ENCODE assay signal across 1 cellular context in the genomic region with DNA sequence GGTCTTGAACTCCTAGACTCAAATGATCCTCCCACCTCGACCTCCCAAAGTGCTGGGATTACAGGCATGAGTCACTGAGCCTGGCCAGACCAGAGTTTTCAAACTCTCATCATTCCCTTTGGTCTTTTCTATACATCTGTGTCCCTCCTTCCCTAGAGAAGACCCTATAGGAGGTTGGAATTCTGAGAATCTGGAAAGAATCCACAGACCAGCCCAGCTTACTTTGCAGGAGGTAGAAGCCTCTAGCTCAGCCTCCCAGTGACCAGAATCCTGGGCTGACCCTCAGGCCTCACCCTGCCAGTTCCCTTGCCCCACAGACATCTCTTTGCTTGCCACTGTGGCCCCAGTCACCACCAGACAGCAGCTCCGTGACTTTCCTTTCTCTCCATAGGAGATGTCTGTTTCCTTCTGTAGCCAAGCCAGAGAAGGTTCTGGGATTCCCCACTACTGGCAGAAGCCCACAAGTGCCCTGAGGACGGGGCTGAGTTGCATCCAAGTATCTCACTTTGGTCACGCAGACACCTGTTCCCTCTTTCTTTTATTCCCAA.
TF ChIP-seq lines count a peak whose summit lies in the region.

No MANE protein-coding gene starts in this region.

TF ChIP-seq in SK-N-SH treated with all-trans-retinoic acid at 6 μM for 48 hours, 23 proteins besides CTCF, POLR2A, EP300 and RAD21 (continued from another document):
- TF ChIP-seq, protein P1, sequence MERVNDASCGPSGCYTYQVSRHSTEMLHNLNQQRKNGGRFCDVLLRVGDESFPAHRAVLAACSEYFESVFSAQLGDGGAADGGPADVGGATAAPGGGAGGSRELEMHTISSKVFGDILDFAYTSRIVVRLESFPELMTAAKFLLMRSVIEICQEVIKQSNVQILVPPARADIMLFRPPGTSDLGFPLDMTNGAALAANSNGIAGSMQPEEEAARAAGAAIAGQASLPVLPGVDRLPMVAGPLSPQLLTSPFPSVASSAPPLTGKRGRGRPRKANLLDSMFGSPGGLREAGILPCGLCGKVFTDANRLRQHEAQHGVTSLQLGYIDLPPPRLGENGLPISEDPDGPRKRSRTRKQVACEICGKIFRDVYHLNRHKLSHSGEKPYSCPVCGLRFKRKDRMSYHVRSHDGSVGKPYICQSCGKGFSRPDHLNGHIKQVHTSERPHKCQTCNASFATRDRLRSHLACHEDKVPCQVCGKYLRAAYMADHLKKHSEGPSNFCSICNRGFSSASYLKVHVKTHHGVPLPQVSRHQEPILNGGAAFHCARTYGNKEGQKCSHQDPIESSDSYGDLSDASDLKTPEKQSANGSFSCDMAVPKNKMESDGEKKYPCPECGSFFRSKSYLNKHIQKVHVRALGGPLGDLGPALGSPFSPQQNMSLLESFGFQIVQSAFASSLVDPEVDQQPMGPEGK (CRISPR knock-in tag; IDR thresholded peaks at IDR 0.05; ENCODE audit: borderline replicate concordance), result no peak
- TF ChIP-seq ISL1 (CRISPR knock-in tag; IDR thresholded peaks at IDR 0.05), result no peak
- TF ChIP-seq, protein P2, sequence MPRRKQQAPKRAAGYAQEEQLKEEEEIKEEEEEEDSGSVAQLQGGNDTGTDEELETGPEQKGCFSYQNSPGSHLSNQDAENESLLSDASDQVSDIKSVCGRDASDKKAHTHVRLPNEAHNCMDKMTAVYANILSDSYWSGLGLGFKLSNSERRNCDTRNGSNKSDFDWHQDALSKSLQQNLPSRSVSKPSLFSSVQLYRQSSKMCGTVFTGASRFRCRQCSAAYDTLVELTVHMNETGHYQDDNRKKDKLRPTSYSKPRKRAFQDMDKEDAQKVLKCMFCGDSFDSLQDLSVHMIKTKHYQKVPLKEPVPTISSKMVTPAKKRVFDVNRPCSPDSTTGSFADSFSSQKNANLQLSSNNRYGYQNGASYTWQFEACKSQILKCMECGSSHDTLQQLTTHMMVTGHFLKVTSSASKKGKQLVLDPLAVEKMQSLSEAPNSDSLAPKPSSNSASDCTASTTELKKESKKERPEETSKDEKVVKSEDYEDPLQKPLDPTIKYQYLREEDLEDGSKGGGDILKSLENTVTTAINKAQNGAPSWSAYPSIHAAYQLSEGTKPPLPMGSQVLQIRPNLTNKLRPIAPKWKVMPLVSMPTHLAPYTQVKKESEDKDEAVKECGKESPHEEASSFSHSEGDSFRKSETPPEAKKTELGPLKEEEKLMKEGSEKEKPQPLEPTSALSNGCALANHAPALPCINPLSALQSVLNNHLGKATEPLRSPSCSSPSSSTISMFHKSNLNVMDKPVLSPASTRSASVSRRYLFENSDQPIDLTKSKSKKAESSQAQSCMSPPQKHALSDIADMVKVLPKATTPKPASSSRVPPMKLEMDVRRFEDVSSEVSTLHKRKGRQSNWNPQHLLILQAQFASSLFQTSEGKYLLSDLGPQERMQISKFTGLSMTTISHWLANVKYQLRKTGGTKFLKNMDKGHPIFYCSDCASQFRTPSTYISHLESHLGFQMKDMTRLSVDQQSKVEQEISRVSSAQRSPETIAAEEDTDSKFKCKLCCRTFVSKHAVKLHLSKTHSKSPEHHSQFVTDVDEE (CRISPR knock-in tag; IDR thresholded peaks at IDR 0.05), result no peak
- TF ChIP-seq ARNTL (CRISPR knock-in tag; IDR thresholded peaks at IDR 0.05; ENCODE audit: borderline replicate concordance, low read depth), result no peak
- no peak for TF ChIP-seq SNAI2 (CRISPR knock-in tag; IDR thresholded peaks at IDR 0.05)
- TF ChIP-seq TOX (CRISPR knock-in tag; IDR thresholded peaks at IDR 0.05; ENCODE audit: borderline replicate concordance), result no peak
- TF ChIP-seq ESRRG (CRISPR knock-in tag; IDR thresholded peaks at IDR 0.05), result no peak
- no peak for TF ChIP-seq GLIS3 (CRISPR knock-in tag; IDR thresholded peaks at IDR 0.05)
- TF ChIP-seq ZFP3 (CRISPR knock-in tag; IDR thresholded peaks at IDR 0.05), result no peak
- TF ChIP-seq, protein P3, sequence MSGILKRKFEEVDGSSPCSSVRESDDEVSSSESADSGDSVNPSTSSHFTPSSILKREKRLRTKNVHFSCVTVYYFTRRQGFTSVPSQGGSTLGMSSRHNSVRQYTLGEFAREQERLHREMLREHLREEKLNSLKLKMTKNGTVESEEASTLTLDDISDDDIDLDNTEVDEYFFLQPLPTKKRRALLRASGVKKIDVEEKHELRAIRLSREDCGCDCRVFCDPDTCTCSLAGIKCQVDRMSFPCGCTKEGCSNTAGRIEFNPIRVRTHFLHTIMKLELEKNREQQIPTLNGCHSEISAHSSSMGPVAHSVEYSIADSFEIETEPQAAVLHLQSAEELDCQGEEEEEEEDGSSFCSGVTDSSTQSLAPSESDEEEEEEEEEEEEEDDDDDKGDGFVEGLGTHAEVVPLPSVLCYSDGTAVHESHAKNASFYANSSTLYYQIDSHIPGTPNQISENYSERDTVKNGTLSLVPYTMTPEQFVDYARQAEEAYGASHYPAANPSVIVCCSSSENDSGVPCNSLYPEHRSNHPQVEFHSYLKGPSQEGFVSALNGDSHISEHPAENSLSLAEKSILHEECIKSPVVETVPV (CRISPR knock-in tag; IDR thresholded peaks at IDR 0.05), result no peak
- TF ChIP-seq ZC3H10 (CRISPR knock-in tag; IDR thresholded peaks at IDR 0.05), result no peak
- no peak for TF ChIP-seq ZNF565 (CRISPR knock-in tag; conservative IDR thresholded peaks at IDR 0.05; ENCODE audit: low read depth)
- TF ChIP-seq CSDC2 (CRISPR knock-in tag; IDR thresholded peaks at IDR 0.05), result no peak
- TF ChIP-seq, protein P4, sequence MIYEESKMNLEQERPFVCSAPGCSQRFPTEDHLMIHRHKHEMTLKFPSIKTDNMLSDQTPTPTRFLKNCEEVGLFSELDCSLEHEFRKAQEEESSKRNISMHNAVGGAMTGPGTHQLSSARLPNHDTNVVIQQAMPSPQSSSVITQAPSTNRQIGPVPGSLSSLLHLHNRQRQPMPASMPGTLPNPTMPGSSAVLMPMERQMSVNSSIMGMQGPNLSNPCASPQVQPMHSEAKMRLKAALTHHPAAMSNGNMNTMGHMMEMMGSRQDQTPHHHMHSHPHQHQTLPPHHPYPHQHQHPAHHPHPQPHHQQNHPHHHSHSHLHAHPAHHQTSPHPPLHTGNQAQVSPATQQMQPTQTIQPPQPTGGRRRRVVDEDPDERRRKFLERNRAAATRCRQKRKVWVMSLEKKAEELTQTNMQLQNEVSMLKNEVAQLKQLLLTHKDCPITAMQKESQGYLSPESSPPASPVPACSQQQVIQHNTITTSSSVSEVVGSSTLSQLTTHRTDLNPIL (CRISPR knock-in tag; IDR thresholded peaks at IDR 0.05; ENCODE audit: low read depth), result no peak
- TF ChIP-seq ZNF70 (CRISPR knock-in tag; IDR thresholded peaks at IDR 0.05), result no peak
